1 cellular context compared by ENCODE assay signal in genomic region chr3:54353547-54354339, GRCh38.
TF ChIP-seq lines count a peak whose summit lies in the region.

No MANE protein-coding gene starts in this region.

TF ChIP-seq in SK-N-SH, 30 proteins besides CTCF, POLR2A, EP300 and RAD21 (continued from another document):
- no peak for TF ChIP-seq FOSL2 (IDR thresholded peaks at IDR 0.05; ENCODE audit: borderline replicate concordance, low read depth)
- TF ChIP-seq POLR2AphosphoS5 (IDR thresholded peaks at IDR 0.05; ENCODE audit: low read depth, low read length), result no peak
- TF ChIP-seq ZBTB33 (IDR thresholded peaks at IDR 0.05; ENCODE audit: borderline replicate concordance, low read depth), result no peak
- no peak for TF ChIP-seq JUND (IDR thresholded peaks at IDR 0.05)
- no peak for TF ChIP-seq ELF1 (IDR thresholded peaks at IDR 0.05)
- TF ChIP-seq USF2 (IDR thresholded peaks at IDR 0.05; ENCODE audit: borderline replicate concordance, low read depth, low read length), result no peak
- TF ChIP-seq TEAD4 (IDR thresholded peaks at IDR 0.05; ENCODE audit: borderline replicate concordance, insufficient read depth), result no peak
- TF ChIP-seq USF1 (IDR thresholded peaks at IDR 0.05; ENCODE audit: borderline replicate concordance, low read depth), result no peak
